ENCODE assay signal across 20 cellular contexts in genomic region chr1:40856116-40856515, GRCh38. TPM values are rescaled to one million over a fixed set of nuclear protein-coding genes. Genes with fewer than 3 reads are reported as not detected.
DNase-seq lines count a peak whose midpoint lies in the region; ATAC-seq, FAIRE-seq and TF ChIP-seq lines count a peak whose summit lies in the region.
"Had no signal": no experiment of that assay in that cellular context is flagged by ENCODE, and none has a peak within 500 bp of the region (broad histone marks: within the 10 kb centered on the region; RNA-seq: fewer than 3 reads in every experiment).

No MANE protein-coding gene starts in this region.

- H3K36me3 Mint-ChIP-seq in natural killer cell treated with Interleukin-12 subunit alpha and Interleukin-12 subunit beta and Interleukin-15 and Interleukin-18, amount 100 ng/mL, for 72 hours, result no peaks in the 10 kb centered on the region
- no peaks in the 10 kb centered on the region for H3K36me3 Mint-ChIP-seq in natural killer cell
- H3K36me3 Mint-ChIP-seq: CD8-positive, alpha-beta memory T cell had no signal

- H3K14ac ChIP-seq in neuronal stem cell (ENCODE audit: low read length), result no peak overlapping the region

- H3K27me3 ChIP-seq in neuronal stem cell (ENCODE audit: control insufficient read depth in 3 of 3, insufficient read depth in 3 of 3, low read depth in 1 of 3, low read length in 3 of 3) (peaks cover 0 to 62% (median 9%) of the 10 kb centered on the region in 3 experiments), pancreas (no peaks in the 10 kb centered on the region), tibial nerve (no peaks in the 10 kb centered on the region), Karpas-422 (ENCODE audit: low read length) (no peaks in the 10 kb centered on the region)

- no peaks in the 10 kb centered on the region for H3K9me3 Mint-ChIP-seq in natural killer cell treated with Interleukin-12 subunit alpha and Interleukin-12 subunit beta and Interleukin-15 and Interleukin-18, amount 100 ng/mL, for 72 hours
- no peaks in the 10 kb centered on the region for H3K9me3 Mint-ChIP-seq in natural killer cell
- H3K9me3 Mint-ChIP-seq: CD4-positive, alpha-beta T cell; CD8-positive, alpha-beta memory T cell had no signal

- no peak for TF ChIP-seq CTCF in natural killer cell (IDR thresholded peaks at IDR 0.05)
- TF ChIP-seq CTCF in pancreas (IDR thresholded peaks at IDR 0.05), result no peak
- no peak for TF ChIP-seq CTCF in tibial nerve (IDR thresholded peaks at IDR 0.05)

- H3K79me1 ChIP-seq in neuronal stem cell (ENCODE audit: low read depth, low read length), result peaks cover 4% of the 10 kb centered on the region

- H3K4me3 ChIP-seq in neuronal stem cell (ENCODE audit: low read length in 2 of 2), result no peak overlapping the region
- H3K4me3 ChIP-seq in pancreas, result no peak overlapping the region
- H3K4me3 ChIP-seq in tibial nerve, result no peak overlapping the region
- no peak overlapping the region for H3K4me3 ChIP-seq in Karpas-422 (ENCODE audit: low read length)
- H3K4me3 ChIP-seq: A549; BLaER1 treated with 17β-estradiol and CSF1 and Interleukin-3, amounts not matched to agents 10 nM and 100 nM had no signal

- H2AK5ac ChIP-seq in neuronal stem cell (ENCODE audit: low read depth, low read length), result no peak overlapping the region

- no peak for TF ChIP-seq EP300 in tibial nerve (IDR thresholded peaks at IDR 0.05)

- no peak overlapping the region for H2BK12ac ChIP-seq in neuronal stem cell (ENCODE audit: low read length)

- H3K27ac ChIP-seq in neuronal stem cell (replicated peaks; ENCODE audit: low read length) (no peak overlapping the region), pancreas (peak overlapping the region in 1 of 4 donors; percentile 5), tibial nerve (no peak overlapping the region), Karpas-422 (ENCODE audit: low read length) (no peak overlapping the region)
- H3K27ac ChIP-seq: 22Rv1; A549; BLaER1 treated with 17β-estradiol and CSF1 and Interleukin-3, amounts not matched to agents 10 nM and 100 nM; C4-2B had no signal

- H3K4me2 ChIP-seq in neuronal stem cell (ENCODE audit: insufficient read depth, low read length, poor library complexity, severe bottlenecking) (no peak overlapping the region), Karpas-422 (ENCODE audit: low read depth, low read length, poor library complexity, severe bottlenecking) (no peak overlapping the region)
- H3K4me2 ChIP-seq: A549; BLaER1 treated with 17β-estradiol and CSF1 and Interleukin-3, amounts not matched to agents 10 nM and 100 nM had no signal

- H3K9me2 ChIP-seq in Karpas-422 (replicated peaks; ENCODE audit: insufficient read depth, low read length), result no peaks in the 10 kb centered on the region

- no peak for TF ChIP-seq POLR2A in tibial nerve (IDR thresholded peaks at IDR 0.05)

- peaks cover 14 to 15% of the 10 kb centered on the region in 2 donors for H3K27me3 Mint-ChIP-seq in natural killer cell treated with Interleukin-12 subunit alpha and Interleukin-12 subunit beta and Interleukin-15 and Interleukin-18, amount 100 ng/mL, for 72 hours
- H3K27me3 Mint-ChIP-seq in natural killer cell (ENCODE audit: low read depth in 2 of 2), result peaks cover 23 to 31% of the 10 kb centered on the region in 2 donors
- H3K27me3 Mint-ChIP-seq: CD4-positive, alpha-beta T cell had no signal

- H3K4me1 Mint-ChIP-seq in natural killer cell treated with Interleukin-12 subunit alpha and Interleukin-12 subunit beta and Interleukin-15 and Interleukin-18, amount 100 ng/mL, for 72 hours (ENCODE audit: low read depth in 2 of 2), result peaks cover 5 to 8% of the 10 kb centered on the region in 2 donors
- peaks cover 0 to 5% of the 10 kb centered on the region in 2 donors for H3K4me1 Mint-ChIP-seq in natural killer cell

- H2AFZ ChIP-seq in neuronal stem cell (ENCODE audit: low read length) (no peak overlapping the region), Karpas-422 (ENCODE audit: low read length) (no peak overlapping the region)

- peaks cover 0 to 9% of the 10 kb centered on the region in 2 donors for H3K4me1 ChIP-seq in neuronal stem cell (ENCODE audit: control insufficient read depth in 2 of 2, insufficient read depth in 1 of 2, low read depth in 1 of 2, low read length in 2 of 2)
- peaks cover 0 to 8% (median 4%) of the 10 kb centered on the region in 3 donors for H3K4me1 ChIP-seq in pancreas
- H3K4me1 ChIP-seq in tibial nerve, result peaks cover 0 to 7% (median 3%) of the 10 kb centered on the region in 4 donors
- no peaks in the 10 kb centered on the region for H3K4me1 ChIP-seq in Karpas-422 (ENCODE audit: low read length)

- H3K9me3 ChIP-seq in neuronal stem cell (replicated peaks in 1 of 2; ENCODE audit: control insufficient read depth in 2 of 2, insufficient read depth in 1 of 2, low read depth in 1 of 2, low read length in 2 of 2) (no peaks in the 10 kb centered on the region), pancreas (no peaks in the 10 kb centered on the region), tibial nerve (no peaks in the 10 kb centered on the region), Karpas-422 (ENCODE audit: low read length) (no peaks in the 10 kb centered on the region)
- H3K9me3 ChIP-seq: A549; BLaER1 treated with 17β-estradiol and CSF1 and Interleukin-3, amounts not matched to agents 10 nM and 100 nM had no signal

- H3K23ac ChIP-seq in neuronal stem cell (ENCODE audit: low read depth, low read length, poor library complexity), result no peak overlapping the region

- H2BK120ac ChIP-seq in neuronal stem cell (ENCODE audit: low read depth, low read length), result no peak overlapping the region

- no peak overlapping the region for H2BK5ac ChIP-seq in neuronal stem cell (ENCODE audit: low read length)

- no peak overlapping the region for H4K91ac ChIP-seq in neuronal stem cell (ENCODE audit: low read depth, low read length, poor library complexity)

- H4K20me1 ChIP-seq in Karpas-422 (ENCODE audit: insufficient read depth, low read depth, low read length), result no peaks in the 10 kb centered on the region

- H3K18ac ChIP-seq in neuronal stem cell (ENCODE audit: low read length), result no peak overlapping the region

- DNase-seq in natural killer cell treated with Interleukin-12 subunit alpha and Interleukin-12 subunit beta and Interleukin-15 and Interleukin-18, amount 100 ng/mL, for 72 hours (ENCODE audit: low spot score), result no peak
- DNase-seq in natural killer cell (no peak), neuronal stem cell (ENCODE audit: low spot score) (no peak), pancreas (peak in 3 of 6 donors; percentile 31 to 55 (median 41)), tibial nerve (ENCODE audit: low spot score in 2 of 2) (no peak), Karpas-422 (no peak)
- DNase-seq: AML-193; CD4-positive, alpha-beta T cell; CD8-positive, alpha-beta memory T cell; COR-L47; DMS79 treated with DMSO at 0.1 percent for 48 hours; GF-D8 had no signal

- H3K79me2 ChIP-seq in Karpas-422 (ENCODE audit: low read length), result no peaks in the 10 kb centered on the region

- no peak for FAIRE-seq in pancreas (lab: Jason Lieb, UNC)
- FAIRE-seq: A549, G401.6, GM12891, GM19239 had no signal

- no CpG with 5 or more reads among the region's 3 CpGs for WGBS in neuronal stem cell (ENCODE audit: extremely low coverage in 2 of 2, insufficient read length in 2 of 2, insufficient replicate concordance in 1 of 2), 2 donors
- 34 to 36% methylated on average over 3 of the region's 3 CpGs for WGBS in pancreas, 2 donors
- 75 to 76% methylated on average over 3 of the region's 3 CpGs for WGBS in tibial nerve, 2 donors

- H2BK15ac ChIP-seq in neuronal stem cell (ENCODE audit: low read length), result no peak overlapping the region

- intact Hi-C loops in natural killer cell (cut with micrococcal nuclease), result no loop called here
- intact Hi-C loops in pancreas (cut with DNase I), result no loop called here

- H3K36me3 ChIP-seq in neuronal stem cell (replicated peaks in 1 of 2; ENCODE audit: control insufficient read depth in 2 of 2, insufficient read depth in 2 of 2, low read length in 2 of 2) (no peaks in the 10 kb centered on the region), pancreas (no peaks in the 10 kb centered on the region), tibial nerve (no peaks in the 10 kb centered on the region), Karpas-422 (ENCODE audit: insufficient read depth, low read length) (no peaks in the 10 kb centered on the region)
- H3K36me3 ChIP-seq: BLaER1 treated with 17β-estradiol and CSF1 and Interleukin-3, amounts not matched to agents 10 nM and 100 nM had no signal

- no peak overlapping the region for H4K8ac ChIP-seq in neuronal stem cell (ENCODE audit: low read depth, low read length)

- H3K27ac Mint-ChIP-seq in natural killer cell treated with Interleukin-12 subunit alpha and Interleukin-12 subunit beta and Interleukin-15 and Interleukin-18, amount 100 ng/mL, for 72 hours, result no peak overlapping the region
- peak overlapping the region in 1 of 2 donors; percentile 29 for H3K27ac Mint-ChIP-seq in natural killer cell
- H3K27ac Mint-ChIP-seq: B cell; CD4-positive, alpha-beta T cell had no signal

- ATAC-seq in natural killer cell treated with Interleukin-12 subunit alpha and Interleukin-12 subunit beta and Interleukin-15 and Interleukin-18, amount 100 ng/mL, for 72 hours, result peak; percentile 32 to 48
- ATAC-seq in natural killer cell (no peak), pancreas (peak; percentile 56 to 82 (median 64))
- ATAC-seq: A549 had no signal

- H3K9ac ChIP-seq in neuronal stem cell (ENCODE audit: low read depth, low read length, poor library complexity), result peak overlapping the region; percentile 7
- no peak overlapping the region for H3K9ac ChIP-seq in Karpas-422 (ENCODE audit: low read length)
- H3K9ac ChIP-seq: BLaER1 treated with 17β-estradiol and CSF1 and Interleukin-3, amounts not matched to agents 10 nM and 100 nM had no signal

- H3K4me3 Mint-ChIP-seq in natural killer cell treated with Interleukin-12 subunit alpha and Interleukin-12 subunit beta and Interleukin-15 and Interleukin-18, amount 100 ng/mL, for 72 hours, result no peak overlapping the region
- no peak overlapping the region for H3K4me3 Mint-ChIP-seq in natural killer cell
- H3K4me3 Mint-ChIP-seq: B cell; CD4-positive, alpha-beta T cell; CD8-positive, alpha-beta memory T cell had no signal

- no peak overlapping the region for H3K4ac ChIP-seq in neuronal stem cell (ENCODE audit: low read length)

RNA-seq across cellular contexts. Expression of gene CITED4, which starts 6.0 kb away (rescaled TPM):
- 1 to 10 TPM; 2.5 to 3.5 TPM for total RNA-seq in natural killer cell treated with Interleukin-12 subunit alpha and Interleukin-12 subunit beta and Interleukin-15 and Interleukin-18, amount 100 ng/mL, for 72 hours
- total RNA-seq in natural killer cell (1 to 10 TPM; 3.5 to 7.7 (median 4.9) TPM), pancreas (10 to 100 TPM; 41.1 to 81.2 (median 51.1) TPM), tibial nerve (10 to 100 TPM in 3 of 4 donors, 1 to 10 TPM in 1; 6.0 to 20.3 (median 13.4) TPM)
- polyA plus RNA-seq in neuronal stem cell (2013, experiment 1 of 2), result 17.7 TPM
- polyA plus RNA-seq in neuronal stem cell (2013, experiment 2 of 2), result 17.8 TPM
- 10 to 100 TPM; 47.8 to 63.3 TPM for polyA plus RNA-seq in pancreas
- total RNA-seq in Karpas-422 (2014; rRNA removed; shearing (Covaris generic); ENCODE audit: low replicate concordance), result not detected in 2 replicates

Comparison
In these comparisons a context has a peak if more than half of its experiments do, and no peak if none do; other contexts are left out.
1. ATAC-seq: peak in natural killer cell treated with Interleukin-12 subunit alpha and Interleukin-12 subunit beta and Interleukin-15 and Interleukin-18, amount 100 ng/mL, for 72 hours (2 of 2) and pancreas (4 of 4); none in natural killer cell (0 of 3).